ENCODE assay signal across 8 cellular contexts in genomic region chr16:75016451-75017081, GRCh38. TPM values are rescaled to one million over a fixed set of nuclear protein-coding genes. Genes with fewer than 3 reads are reported as not detected.
DNase-seq lines count a peak whose midpoint lies in the region; ATAC-seq, FAIRE-seq and TF ChIP-seq lines count a peak whose summit lies in the region.
"Not testable (repeated sequence)": the region's sequence is repeated elsewhere in the genome, so short reads cannot be mapped to it uniquely, and the experiment has no call there.

No MANE protein-coding gene starts in this region.

- H3K27ac ChIP-seq in A549 = peak overlapping the region; percentile 21 to 74; a peak in 5 of 6 replicates
- H3K27ac ChIP-seq in HCT116 (ENCODE audit: low read depth, low read length) = not testable (repeated sequence)
- peak overlapping the region in 2 of 3 donors; percentile 61 to 65 for H3K27ac ChIP-seq in right lobe of liver
- peak overlapping the region in 3 of 4 donors; percentile 17 to 63 (median 50) for H3K27ac ChIP-seq in gastrocnemius medialis

- peak in 1 of 2 experiments; percentile 76 for DNase-seq in A549 (ENCODE audit: low read depth in 1 of 2, low spot score in 1 of 2)
- not testable (repeated sequence) for DNase-seq in HCT116 (ENCODE audit: low read depth, low spot score); WTC11 (ENCODE audit: low spot score); gastrocnemius medialis
- peak; percentile 7 for DNase-seq in MV-4-11 (lab: John Stamatoyannopoulos, UW)
- DNase-seq in NCI-H69 (lab: John Stamatoyannopoulos, UW) = peak; percentile 16
- peak; percentile 61 for DNase-seq in fibroblast of villous mesenchyme (ENCODE audit: low read depth)
- peak; percentile 55 to 74 (median 70) for DNase-seq in right lobe of liver

- H4K20me1 ChIP-seq in HCT116 (ENCODE audit: insufficient read depth) = not testable (repeated sequence)

- peaks cover 24% of the 10 kb centered on the region for H3K36me3 Mint-ChIP-seq in WTC11

- not testable (repeated sequence) for H3K27me3 ChIP-seq in HCT116 (ENCODE audit: insufficient read depth, low read length); right lobe of liver; gastrocnemius medialis

- H3K36me3 ChIP-seq in HCT116 (ENCODE audit: control insufficient read depth in 1 of 2, insufficient read depth in 2 of 2, low read length in 2 of 2); right lobe of liver; gastrocnemius medialis: not testable (repeated sequence)

- H3K4me2 ChIP-seq in A549 (peak overlapping the region; percentile 75), HCT116 (ENCODE audit: low read length) (peak overlapping the region; percentile 50)

- in situ Hi-C loops in gastrocnemius medialis (cut with MboI; ENCODE audit: low sequenced_read_pairs in 4 of 4) = not testable (repeated sequence)

- TF ChIP-seq EP300 in A549 (IDR thresholded peaks at IDR 0.05) = not testable (repeated sequence)

- H2AFZ ChIP-seq in HCT116 (ENCODE audit: low read depth, low read length, poor library complexity, severe bottlenecking) = not testable (repeated sequence)

- H3K4me3 Mint-ChIP-seq in WTC11 = not testable (repeated sequence)

- H3K9me3 Mint-ChIP-seq in WTC11 = peaks cover 24% of the 10 kb centered on the region

- not testable (repeated sequence) for H3K9ac ChIP-seq in HCT116 (ENCODE audit: low read length)

- not testable (repeated sequence) for TF ChIP-seq CTCF in A549 (IDR thresholded peaks at IDR 0.05); HCT116 (IDR thresholded peaks at IDR 0.05 in 2 of 3, conservative IDR thresholded peaks at IDR 0.05 in 1 of 3; ENCODE audit: borderline replicate concordance in 1 of 3, insufficient read depth in 1 of 3, low read depth in 2 of 3, low read length in 2 of 3); WTC11 (IDR thresholded peaks at IDR 0.05); fibroblast of villous mesenchyme (IDR thresholded peaks at IDR 0.05; ENCODE audit: insufficient read depth, low read depth, low read length); right lobe of liver (IDR thresholded peaks at IDR 0.05); gastrocnemius medialis (IDR thresholded peaks at IDR 0.05 in 4 of 5, conservative IDR thresholded peaks at IDR 0.05 in 1 of 5)

- peaks cover 96% of the 10 kb centered on the region for H3K79me2 ChIP-seq in HCT116 (ENCODE audit: insufficient read depth, low read length)

- CTCF ChIA-PET in A549 (lab: Yijun Ruan, JAX) (interaction anchor here (0.8 to 6.7 kb wide), 4 partner anchors 11 to 94 kb away, joined by 3 to 51 read pairs (median 4); partner anchors contain the start of gene ZNRF1), HCT116 (lab: Charles Lee) (interaction anchor here (2.3 kb wide), 1 partner anchor 18 kb away, joined by 5 read pairs; the partner anchor contains the start of gene ZNRF1), WTC11 (lab: Charles Lee) (interaction anchor here (1.5 to 1.9 kb wide), 2 partner anchors 18 to 45 kb away, joined by 6 read pairs; partner anchors contain the start of gene ZNRF1)

- intact Hi-C loops in HCT116 (cut with micrococcal nuclease); right lobe of liver (cut with DNase I); gastrocnemius medialis (cut with DNase I; ENCODE audit: low total_unique reads): not testable (repeated sequence)

- H3K9me3 ChIP-seq in A549 (peaks cover 13% of the 10 kb centered on the region), HCT116 (ENCODE audit: control insufficient read depth in 1 of 2, insufficient read depth in 1 of 2, low read depth in 1 of 2, low read length in 2 of 2) (peaks cover 4 to 14% of the 10 kb centered on the region in 2 experiments; a peak in 2 of 4 replicates)
- H3K9me3 ChIP-seq in right lobe of liver, gastrocnemius medialis: not testable (repeated sequence)

- RAD21 ChIA-PET in HCT116 (lab: Charles Lee; ENCODE audit: low non-redundant PET in 1 of 2, low total read pairs in 2 of 2, uncharacterized antibody in 2 of 2, unreplicated experiment in 2 of 2) = not testable (repeated sequence)

- WGBS in A549 (ENCODE audit: missing lambda C conversion rate) = 36% methylated on average over 12 of the region's 12 CpGs
- 46% methylated on average over 12 of the region's 12 CpGs for WGBS in right lobe of liver (ENCODE audit: insufficient coverage, low coverage, low lambda C conversion rate, missing lambda C conversion rate)

- not testable (repeated sequence) for BruUV-seq in HCT116 (replicated peaks; lab: Mats Ljungman, UMichigan)

- not testable (repeated sequence) for H3K27me3 Mint-ChIP-seq in WTC11 (ENCODE audit: low read depth)

- not testable (repeated sequence) for H3K9me2 ChIP-seq in HCT116 (ENCODE audit: insufficient read depth)

- H3K4me3 ChIP-seq in A549; HCT116 (replicated peaks in 1 of 2; ENCODE audit: low read depth in 1 of 2, low read length in 2 of 2); fibroblast of villous mesenchyme (ENCODE audit: low read depth, low read length); right lobe of liver; gastrocnemius medialis: not testable (repeated sequence)

- H3K27ac Mint-ChIP-seq in WTC11 = not testable (repeated sequence)

- TF ChIP-seq RAD21 in A549 (conservative IDR thresholded peaks at IDR 0.05 in 1 of 2, IDR thresholded peaks at IDR 0.05 in 1 of 2); HCT116 (IDR thresholded peaks at IDR 0.05; ENCODE audit: low read depth): not testable (repeated sequence)

- not testable (repeated sequence) for TF ChIP-seq POLR2A in A549 (IDR thresholded peaks at IDR 0.05; ENCODE audit: low read length); HCT116 (IDR thresholded peaks at IDR 0.05; ENCODE audit: borderline replicate concordance, extremely low read depth, insufficient read depth, insufficient read length); right lobe of liver (IDR thresholded peaks at IDR 0.05); gastrocnemius medialis (IDR thresholded peaks at IDR 0.05)

- peak; percentile 38 to 72; a peak in 3 of 6 replicates for ATAC-seq in A549
- ATAC-seq in HCT116, WTC11, gastrocnemius medialis: not testable (repeated sequence)
- peak; percentile 83 to 96 (median 90) for ATAC-seq in right lobe of liver

- not testable (repeated sequence) for FAIRE-seq in A549 (lab: Jason Lieb, UNC)

- POLR2A ChIA-PET in A549 (lab: Yijun Ruan, JAX); HCT116 (lab: Charles Lee): not testable (repeated sequence)
- POLR2A ChIA-PET in WTC11 (lab: Charles Lee) = interaction anchor here (1.0 kb wide), 1 partner anchor 18 kb away, joined by 4 read pairs; no protein-coding TSS in a partner anchor

- H3K4me1 Mint-ChIP-seq in WTC11 = peaks cover 22% of the 10 kb centered on the region

- H3K4me1 ChIP-seq in A549 (peaks cover 52% of the 10 kb centered on the region), HCT116 (ENCODE audit: control insufficient read depth in 1 of 2, insufficient read depth in 2 of 2, low read length in 2 of 2) (peaks cover 69 to 75% of the 10 kb centered on the region in 2 experiments), right lobe of liver (peaks cover 0 to 13% (median 0%) of the 10 kb centered on the region in 4 donors), gastrocnemius medialis (peaks cover 43 to 47% of the 10 kb centered on the region in 2 donors)

TF ChIP-seq in A549, 52 proteins besides CTCF, POLR2A, EP300 and RAD21 (continues in another document):
- TF ChIP-seq FOSL2 (IDR thresholded peaks at IDR 0.05) = not testable (repeated sequence)
- TF ChIP-seq FOSL2 (CRISPR knock-in tag; IDR thresholded peaks at IDR 0.05) (peak; percentile 64), RARB (CRISPR knock-in tag; IDR thresholded peaks at IDR 0.05) (0 out of 2 replicates have a peak, but pooled peaks have one; percentile 51)

TF ChIP-seq in HCT116, 20 proteins besides CTCF, POLR2A, EP300 and RAD21:
- 0 out of 2 replicates have a peak, but pooled peaks have one; percentile 3 for TF ChIP-seq CBX3 (IDR thresholded peaks at IDR 0.05; ENCODE audit: low read depth)

TF ChIP-seq in WTC11, 78 proteins besides CTCF, POLR2A, EP300 and RAD21:
- TF ChIP-seq GABPB1 (CRISPR knock-in tag; IDR thresholded peaks at IDR 0.05) = 0 out of 2 replicates have a peak, but pooled peaks have one; percentile 18

RNA-seq across cellular contexts. Expression of gene ZNRF1, which starts 17.7 kb away (rescaled TPM):
- 21.4 and 22.6 TPM in 2 replicates for polyA plus RNA-seq in A549 (2011; rRNA removed)
- polyA plus RNA-seq in A549 (2012; cell fraction: cytosol; rRNA removed) = 21.5 and 26.1 TPM in 2 replicates
- polyA plus RNA-seq in A549 (2012; cell fraction: nucleus; rRNA removed) = 28.3 and 29.3 TPM in 2 replicates
- polyA plus RNA-seq in A549 (2017; fragmentation: RNase III; extraction: RNeasy Plus Mini Kit Qiagen cat#74134 plus additional on column Dnase treatment) = 18.6 to 19.8 TPM (median 19.2 TPM) in 3 replicates
- 28.1 and 28.2 TPM in 2 replicates for polyA minus RNA-seq in A549 (2011; rRNA and poly(A)+ RNA removed)
- total RNA-seq in HCT116 (2021; ENCODE audit: unreplicated experiment) = 48.2 TPM
- 33.8 and 38.2 TPM in 2 replicates for polyA plus RNA-seq in HCT116 (2012)
- 44.3 to 47.6 TPM (median 46.5 TPM) in 3 replicates for total RNA-seq in WTC11 (2021)
- 19.6 and 20.7 TPM in 2 replicates for total RNA-seq in fibroblast of villous mesenchyme
- total RNA-seq in right lobe of liver = 10 to 100 TPM; 10.2 to 18.8 (median 11.1) TPM
- total RNA-seq in gastrocnemius medialis = 10 to 100 TPM; 21.7 to 37.1 (median 30.2) TPM

RNA-seq across cellular contexts. Expression of gene WDR59, which starts 31.6 kb away (rescaled TPM):
- polyA plus RNA-seq in A549 (2011; rRNA removed) = 52.2 and 57.2 TPM in 2 replicates
- polyA plus RNA-seq in A549 (2012; cell fraction: cytosol; rRNA removed) = 39.5 and 54.7 TPM in 2 replicates
- 135 TPM in 2 replicates for polyA plus RNA-seq in A549 (2012; cell fraction: nucleus; rRNA removed)
- polyA plus RNA-seq in A549 (2017; fragmentation: RNase III; extraction: RNeasy Plus Mini Kit Qiagen cat#74134 plus additional on column Dnase treatment) = 31.4 to 40.8 TPM (median 33.4 TPM) in 3 replicates
- 67.1 and 87.5 TPM in 2 replicates for polyA minus RNA-seq in A549 (2011; rRNA and poly(A)+ RNA removed)
- total RNA-seq in HCT116 (2021; ENCODE audit: unreplicated experiment) = 96.9 TPM
- 44.8 and 44.9 TPM in 2 replicates for polyA plus RNA-seq in HCT116 (2012)
- total RNA-seq in WTC11 (2021) = 100 to 111 TPM (median 102 TPM) in 3 replicates
- total RNA-seq in fibroblast of villous mesenchyme = 13.9 and 19.9 TPM in 2 replicates
- total RNA-seq in right lobe of liver = 10 to 100 TPM; 23.2 to 69.5 (median 48.3) TPM
- total RNA-seq in gastrocnemius medialis = 10 to 100 TPM; 12.9 to 31.3 (median 19.5) TPM
